1 cellular context compared by ENCODE assay signal in the genomic region with DNA sequence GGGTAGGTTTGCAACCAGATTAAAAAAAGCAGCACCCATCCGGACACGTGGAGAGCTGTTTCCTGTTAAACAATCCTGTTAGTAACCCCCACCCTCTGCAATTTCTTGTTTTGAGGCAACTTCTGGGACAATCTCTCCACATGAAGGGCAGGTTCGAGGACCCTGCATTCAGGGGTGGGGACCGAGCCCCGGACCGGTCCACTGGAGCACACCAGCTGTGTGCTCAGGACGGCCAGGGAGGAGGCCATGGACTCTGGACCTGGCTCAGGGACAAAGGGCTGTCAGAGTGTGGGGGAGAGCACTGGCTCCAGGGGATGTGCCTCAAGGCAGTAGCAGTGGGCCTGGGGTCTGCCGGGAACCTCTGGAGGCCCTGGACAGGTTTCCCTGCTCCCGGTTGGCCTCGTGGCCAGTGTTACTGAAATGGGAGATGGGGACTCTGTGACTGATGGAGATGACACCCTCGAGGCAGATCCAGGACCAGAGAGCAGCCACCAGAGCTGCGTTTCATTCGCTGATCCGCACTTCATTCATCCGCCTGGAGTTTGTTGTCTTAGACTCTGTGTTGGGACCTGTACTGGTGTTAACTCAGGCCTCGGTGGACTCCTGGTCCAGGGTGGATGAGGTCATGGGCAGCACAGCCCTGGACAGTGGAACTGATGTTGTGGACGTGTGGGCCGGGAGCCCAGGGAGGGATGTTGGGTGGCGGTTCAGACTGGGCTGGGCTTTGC.
A peak's percentile ranks its signal among the peaks of the same experiment; 100 is the strongest.
TF ChIP-seq lines count a peak whose summit lies in the region.

No MANE protein-coding gene starts in this region.

TF ChIP-seq in liver, 16 proteins besides CTCF, POLR2A, EP300 and RAD21:
- peak; percentile 56 for TF ChIP-seq HNF4G (IDR thresholded peaks at IDR 0.05)
- TF ChIP-seq, protein P1, sequence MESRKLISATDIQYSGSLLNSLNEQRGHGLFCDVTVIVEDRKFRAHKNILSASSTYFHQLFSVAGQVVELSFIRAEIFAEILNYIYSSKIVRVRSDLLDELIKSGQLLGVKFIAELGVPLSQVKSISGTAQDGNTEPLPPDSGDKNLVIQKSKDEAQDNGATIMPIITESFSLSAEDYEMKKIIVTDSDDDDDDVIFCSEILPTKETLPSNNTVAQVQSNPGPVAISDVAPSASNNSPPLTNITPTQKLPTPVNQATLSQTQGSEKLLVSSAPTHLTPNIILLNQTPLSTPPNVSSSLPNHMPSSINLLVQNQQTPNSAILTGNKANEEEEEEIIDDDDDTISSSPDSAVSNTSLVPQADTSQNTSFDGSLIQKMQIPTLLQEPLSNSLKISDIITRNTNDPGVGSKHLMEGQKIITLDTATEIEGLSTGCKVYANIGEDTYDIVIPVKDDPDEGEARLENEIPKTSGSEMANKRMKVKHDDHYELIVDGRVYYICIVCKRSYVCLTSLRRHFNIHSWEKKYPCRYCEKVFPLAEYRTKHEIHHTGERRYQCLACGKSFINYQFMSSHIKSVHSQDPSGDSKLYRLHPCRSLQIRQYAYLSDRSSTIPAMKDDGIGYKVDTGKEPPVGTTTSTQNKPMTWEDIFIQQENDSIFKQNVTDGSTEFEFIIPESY (IDR thresholded peaks at IDR 0.05), result no peak
- TF ChIP-seq SP1 (IDR thresholded peaks at IDR 0.05), result peak; percentile 33
- TF ChIP-seq HNF4A (conservative IDR thresholded peaks at IDR 0.05), result peak; percentile 79 to 83
